13 cellular contexts compared by ENCODE assay signal in the genomic region with DNA sequence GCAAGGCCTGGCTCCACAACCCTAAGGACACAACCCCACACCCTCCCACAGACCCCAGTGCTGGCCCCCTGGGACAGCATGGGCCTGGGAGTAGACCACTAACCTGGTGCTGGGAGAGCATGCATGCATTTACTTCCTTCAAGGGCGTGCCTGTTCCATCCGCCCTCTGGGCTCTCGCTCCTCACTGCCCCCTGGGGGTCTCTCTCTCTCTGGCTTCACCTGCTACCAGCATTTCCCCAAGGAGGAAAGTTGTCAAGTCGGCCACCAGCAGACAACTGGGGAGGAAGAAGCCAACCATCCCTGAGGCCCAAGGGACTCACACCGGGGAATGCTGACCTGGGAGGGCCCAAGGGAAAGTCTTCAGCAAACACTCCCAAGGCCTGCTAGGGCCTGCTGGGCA. TPM values are rescaled to one million over a fixed set of nuclear protein-coding genes. Genes with fewer than 3 reads are reported as not detected.
A peak's percentile ranks its signal among the peaks of the same experiment; 100 is the strongest.
DNase-seq lines count a peak whose midpoint lies in the region; ATAC-seq and TF ChIP-seq lines count a peak whose summit lies in the region.
"Had no signal": no experiment of that assay in that cellular context is flagged by ENCODE, and none has a peak within 500 bp of the region (broad histone marks: within the 10 kb centered on the region; RNA-seq: fewer than 3 reads in every experiment).

No MANE protein-coding gene starts in this region.

- H2BK15ac ChIP-seq in mesendoderm (replicated peaks; ENCODE audit: low read depth) = no peak overlapping the region

- no peak overlapping the region for H2BK5ac ChIP-seq in mesendoderm (ENCODE audit: low read length)

- no peak overlapping the region for H3K56ac ChIP-seq in mesendoderm (ENCODE audit: low read length)

- WGBS in mesendoderm (ENCODE audit: extremely low coverage, insufficient coverage, low lambda C conversion rate) = no CpG with 5 or more reads among the region's 5 CpGs

- peaks cover 10% of the 10 kb centered on the region for H3K4me1 Mint-ChIP-seq in CD8-positive, alpha-beta T cell (ENCODE audit: low read depth)

- intact Hi-C loops in CD8-positive, alpha-beta T cell (cut with DNase I, micrococcal nuclease) = loop anchor here (10.0 kb wide), 4 partner anchors 397 to 957 kb away; partner anchors contain the start of genes CC2D1B (in 1 of the 2), ECHDC2 (in 1 of the 2), NDC1 (in 1 of the 2) and SCP2 (in 1 of the 2)

- no peak overlapping the region for H2BK120ac ChIP-seq in mesendoderm (ENCODE audit: low read depth, low read length)

- peaks cover 63% of the 10 kb centered on the region for H3K79me1 ChIP-seq in mesendoderm (ENCODE audit: low read length)

- no peak overlapping the region for H3K18ac ChIP-seq in mesendoderm (ENCODE audit: low read length)

- no peak overlapping the region for H3K23ac ChIP-seq in mesendoderm (ENCODE audit: low read length)

- no peak overlapping the region for H3K4me3 ChIP-seq in DND-41 (ENCODE audit: low read depth in 1 of 2, low read length in 2 of 2)
- no peak overlapping the region for H3K4me3 ChIP-seq in astrocyte of the spinal cord (ENCODE audit: low read depth, low read length)
- H3K4me3 ChIP-seq in mesendoderm (ENCODE audit: low read length) = no peak overlapping the region
- no peak overlapping the region for H3K4me3 ChIP-seq in CD8-positive, alpha-beta T cell (ENCODE audit: low read depth, low read length)
- H3K4me3 ChIP-seq: psoas muscle, SJCRH30, upper lobe of left lung had no signal

- H3K27ac ChIP-seq in DND-41 (ENCODE audit: low read length) (no peak overlapping the region), mesendoderm (ENCODE audit: low read depth, low read length) (no peak overlapping the region)
- no peak overlapping the region for H3K27ac ChIP-seq in CD8-positive, alpha-beta T cell (ENCODE audit: low read depth, low read length)
- H3K27ac ChIP-seq: psoas muscle, SJCRH30, upper lobe of left lung had no signal

- no peak overlapping the region for H3K27ac Mint-ChIP-seq in CD8-positive, alpha-beta T cell

- TF ChIP-seq CTCF in DND-41 (IDR thresholded peaks at IDR 0.05; ENCODE audit: borderline replicate concordance, extremely low read depth, low read length, poor library complexity, severe bottlenecking) (peak; percentile 54), astrocyte of the spinal cord (IDR thresholded peaks at IDR 0.05; ENCODE audit: low read depth, low read length) (peak; percentile 53)
- no peak for TF ChIP-seq CTCF in CD8-positive, alpha-beta T cell (IDR thresholded peaks at IDR 0.05)

- POLR2A ChIA-PET in CD8-positive, alpha-beta T cell (lab: Charles Lee) = no interaction called here

- H3K4ac ChIP-seq in mesendoderm (ENCODE audit: low read depth, low read length) = no peak overlapping the region

- H3K9me3 ChIP-seq in DND-41 (ENCODE audit: insufficient read depth, low read length, severe bottlenecking) = no peaks in the 10 kb centered on the region
- H3K9me3 ChIP-seq in CD8-positive, alpha-beta T cell (ENCODE audit: low read length) = no peaks in the 10 kb centered on the region
- H3K9me3 ChIP-seq: psoas muscle, SJCRH30, upper lobe of left lung had no signal

- H3K79me2 ChIP-seq in DND-41 (ENCODE audit: insufficient read depth, low read length) = peaks cover 97% of the 10 kb centered on the region
- peaks cover 71% of the 10 kb centered on the region for H3K79me2 ChIP-seq in mesendoderm (ENCODE audit: control insufficient read depth, insufficient read depth, low read length)

- H4K8ac ChIP-seq in mesendoderm (ENCODE audit: low read depth, low read length) = no peak overlapping the region

- peaks cover 7% of the 10 kb centered on the region for H3K36me3 Mint-ChIP-seq in CD8-positive, alpha-beta T cell

- peaks cover 29% of the 10 kb centered on the region for H3K4me1 ChIP-seq in DND-41 (ENCODE audit: insufficient read depth, low read length)
- peaks cover 15% of the 10 kb centered on the region for H3K4me1 ChIP-seq in mesendoderm (ENCODE audit: control insufficient read depth, low read depth, low read length)
- H3K4me1 ChIP-seq in CD8-positive, alpha-beta T cell (ENCODE audit: insufficient read depth, low read length) = peaks cover 6% of the 10 kb centered on the region

- no peak overlapping the region for H3K4me2 ChIP-seq in DND-41 (ENCODE audit: insufficient read depth, low read length)
- no peak overlapping the region for H3K4me2 ChIP-seq in mesendoderm (ENCODE audit: low read length)

- no peak overlapping the region for H2AFZ ChIP-seq in DND-41 (ENCODE audit: low read depth, low read length)

- CTCF ChIA-PET in CD8-positive, alpha-beta T cell (lab: Charles Lee) = no interaction called here

- no peaks in the 10 kb centered on the region for H3K27me3 Mint-ChIP-seq in CD8-positive, alpha-beta T cell (ENCODE audit: low read depth)

- ATAC-seq in DND-41 (ENCODE audit: insufficient read depth, low read depth) (no peak), GM21526 (IDR thresholded peaks at IDR 0.05; ENCODE audit: low FRiP score, unreplicated experiment) (no peak)
- ATAC-seq in CD8-positive, alpha-beta T cell = no peak
- ATAC-seq: left lobe of liver, psoas muscle had no signal

- H3K4me3 Mint-ChIP-seq in CD8-positive, alpha-beta T cell = no peak overlapping the region

- no peaks in the 10 kb centered on the region for H3K9me3 Mint-ChIP-seq in CD8-positive, alpha-beta T cell

- no peaks in the 10 kb centered on the region for H3K27me3 ChIP-seq in DND-41 (ENCODE audit: insufficient read depth, low read length, poor library complexity)
- no peaks in the 10 kb centered on the region for H3K27me3 ChIP-seq in mesendoderm (ENCODE audit: insufficient read depth, low read length, poor library complexity)
- no peaks in the 10 kb centered on the region for H3K27me3 ChIP-seq in CD8-positive, alpha-beta T cell (ENCODE audit: insufficient read depth, low read length)
- H3K27me3 ChIP-seq: SJCRH30, upper lobe of left lung had no signal

- H4K5ac ChIP-seq in mesendoderm (ENCODE audit: low read length) = no peak overlapping the region

- peaks cover 93% of the 10 kb centered on the region for H4K20me1 ChIP-seq in DND-41 (ENCODE audit: insufficient read depth, low read length)

- no peak overlapping the region for H2AK5ac ChIP-seq in mesendoderm (ENCODE audit: low read length)

- DNase-seq in DND-41 = peak; percentile 41
- peak; percentile 51 for DNase-seq in HuH-7.5 (ENCODE audit: low spot score)
- no peak for DNase-seq in astrocyte of the spinal cord (ENCODE audit: low read depth, low spot score)
- peak; percentile 82 for DNase-seq in mesendoderm
- no peak for DNase-seq in SIG-M5 (lab: John Stamatoyannopoulos, UW)
- no peak for DNase-seq in CD8-positive, alpha-beta T cell
- no peak for DNase-seq in activated CD4-positive, alpha-beta T cell treated with anti-CD3 and anti-CD28 coated beads, Interleukin-2, amount 50 U/mL, for 48 hours
- DNase-seq: NCI-H2081 treated with DMSO at 0.1 percent for 48 hours, upper lobe of left lung had no signal

- peaks cover 95% of the 10 kb centered on the region for H3K36me3 ChIP-seq in DND-41 (ENCODE audit: insufficient read depth, low read length)
- peaks cover 44% of the 10 kb centered on the region for H3K36me3 ChIP-seq in mesendoderm (ENCODE audit: control insufficient read depth, insufficient read depth, low read length)
- no peaks in the 10 kb centered on the region for H3K36me3 ChIP-seq in CD8-positive, alpha-beta T cell (ENCODE audit: insufficient read depth, low read length)
- H3K36me3 ChIP-seq: SJCRH30, upper lobe of left lung had no signal

- in situ Hi-C loops in astrocyte of the spinal cord (cut with HindIII; ENCODE audit: low sequenced_read_pairs) = no loop called here

- no peak overlapping the region for H3K9ac ChIP-seq in DND-41 (ENCODE audit: low read depth, low read length)
- H3K9ac ChIP-seq in mesendoderm (ENCODE audit: low read length) = no peak overlapping the region

RNA-seq across cellular contexts. Expression of gene LRP8, which starts 6.5 kb away (rescaled TPM):
- polyA plus RNA-seq in mesendoderm (2013, experiment 1 of 2) = 54.5 TPM
- polyA plus RNA-seq in mesendoderm (2013, experiment 2 of 2) = 55.5 TPM
- total RNA-seq in CD8-positive, alpha-beta T cell = 1 to 10 TPM; 7.8 to 8.9 TPM

Comparison
In these comparisons a context has a peak if more than half of its experiments do, and no peak if none do; other contexts are left out.
1. DNase-seq: peak in DND-41 (single experiment), HuH-7.5 (single experiment) and mesendoderm (single experiment); none in astrocyte of the spinal cord (single experiment), SIG-M5 (single experiment), CD8-positive, alpha-beta T cell (0 of 7) and activated CD4-positive, alpha-beta T cell treated with anti-CD3 and anti-CD28 coated beads, Interleukin-2, amount 50 U/mL, for 48 hours (0 of 2).